ENCODE assay signal across 9 cellular contexts in genomic region chr12:91111366-91112321, GRCh38. TPM values are rescaled to one million over a fixed set of nuclear protein-coding genes. Genes with fewer than 3 reads are reported as not detected.
DNase-seq lines count a peak whose midpoint lies in the region; ATAC-seq and TF ChIP-seq lines count a peak whose summit lies in the region.
"Had no signal": no experiment of that assay in that cellular context is flagged by ENCODE, and none has a peak within 500 bp of the region (broad histone marks: within the 10 kb centered on the region; RNA-seq: fewer than 3 reads in every experiment).

Gene LUM, minus strand, starts transcription at chr12:91111494. Its CDS starts 2,515 bp downstream, at chr12:91108979.

- DNase-seq in H7, result peak; percentile 0
- DNase-seq in astrocyte of the hippocampus (ENCODE audit: low read depth, low spot score), result peak; percentile 78
- DNase-seq in left colon, result no peak
- peak; percentile 11 for DNase-seq in smooth muscle cell (lab: John Stamatoyannopoulos, UW; ENCODE audit: unreplicated experiment)
- no peak for DNase-seq in posterior cingulate gyrus
- DNase-seq in activated CD8-positive, alpha-beta T cell treated with anti-CD3 and anti-CD28 coated beads for 36 hours, result no peak
- DNase-seq in activated CD4-positive, alpha-beta T cell treated with anti-CD3 and anti-CD28 coated beads, Interleukin-2, amount 10 ng/mL, durations not matched to agents 24 days and 14 days, result no peak
- DNase-seq: T-helper 2 cell had no signal

- ATAC-seq in left colon, result no peak
- ATAC-seq in esophagus mucosa, result no peak
- ATAC-seq in activated CD8-positive, alpha-beta T cell treated with anti-CD3 and anti-CD28 coated beads for 36 hours, result no peak

- H3K4me2 ChIP-seq in smooth muscle cell, result peak within 1 kb of the TSS; percentile 89

- H4K20me1 ChIP-seq in smooth muscle cell (ENCODE audit: low read depth), result no peaks in the 10 kb centered on the region

- H3K27ac ChIP-seq in smooth muscle cell (ENCODE audit: low read depth), result peak within 1 kb of the TSS; percentile 98

- CTCF ChIA-PET in activated CD8-positive, alpha-beta T cell treated with anti-CD3 and anti-CD28 coated beads for 36 hours (lab: Charles Lee), result interaction anchor here (1.1 kb wide), 2 partner anchors 66 to 215 kb away, joined by 3 read pairs; no protein-coding TSS in a partner anchor

- no peaks in the 10 kb centered on the region for H3K27me3 ChIP-seq in H7 (ENCODE audit: control insufficient read depth, insufficient read depth, low read length)
- H3K27me3 ChIP-seq in smooth muscle cell (ENCODE audit: low read depth), result no peaks in the 10 kb centered on the region

- POLR2A ChIA-PET in activated CD8-positive, alpha-beta T cell treated with anti-CD3 and anti-CD28 coated beads for 36 hours (lab: Charles Lee), result no interaction called here

- peaks cover 51% of the 10 kb centered on the region for H3K79me2 ChIP-seq in smooth muscle cell (ENCODE audit: low read depth)

- no peaks in the 10 kb centered on the region for H3K9me3 ChIP-seq in smooth muscle cell (replicated peaks; ENCODE audit: low read depth)

- H3K9ac ChIP-seq in smooth muscle cell (ENCODE audit: low read depth), result peak within 1 kb of the TSS; percentile 94

- H2AFZ ChIP-seq in smooth muscle cell (ENCODE audit: low read depth), result peak within 1 kb of the TSS; percentile 8

- no peaks in the 10 kb centered on the region for H3K36me3 ChIP-seq in H7 (replicated peaks; ENCODE audit: control insufficient read depth, insufficient read depth, low read length)
- no peaks in the 10 kb centered on the region for H3K36me3 ChIP-seq in smooth muscle cell (ENCODE audit: low read depth)

- H3K4me3 ChIP-seq in H7 (ENCODE audit: insufficient read depth, low read depth, low read length) (no peak within 1 kb of the TSS), smooth muscle cell (peak within 1 kb of the TSS; percentile 80)

- no peaks in the 10 kb centered on the region for H3K9me3 Mint-ChIP-seq in activated CD8-positive, alpha-beta T cell treated with anti-CD3 and anti-CD28 coated beads for 36 hours
- H3K9me3 Mint-ChIP-seq in activated CD4-positive, alpha-beta T cell treated with anti-CD3 and anti-CD28 coated beads, Interleukin-2, amount 10 ng/mL, durations not matched to agents 24 days and 14 days, result no peaks in the 10 kb centered on the region

- H3K4me1 Mint-ChIP-seq in activated CD8-positive, alpha-beta T cell treated with anti-CD3 and anti-CD28 coated beads for 36 hours (ENCODE audit: low read depth), result no peaks in the 10 kb centered on the region
- H3K4me1 Mint-ChIP-seq in activated CD4-positive, alpha-beta T cell treated with anti-CD3 and anti-CD28 coated beads, Interleukin-2, amount 10 ng/mL, durations not matched to agents 24 days and 14 days, result no peaks in the 10 kb centered on the region

- WGBS in smooth muscle cell (ENCODE audit: low lambda C conversion rate), result 12% methylated on average over 7 of the region's 7 CpGs

- H3K4me1 ChIP-seq in smooth muscle cell (ENCODE audit: low read depth), result no peaks in the 10 kb centered on the region

- H3K27ac Mint-ChIP-seq in activated CD8-positive, alpha-beta T cell treated with anti-CD3 and anti-CD28 coated beads for 36 hours, result no peak within 1 kb of the TSS
- no peak within 1 kb of the TSS for H3K27ac Mint-ChIP-seq in activated CD4-positive, alpha-beta T cell treated with anti-CD3 and anti-CD28 coated beads, Interleukin-2, amount 10 ng/mL, durations not matched to agents 24 days and 14 days

- no peaks in the 10 kb centered on the region for H3K36me3 Mint-ChIP-seq in activated CD8-positive, alpha-beta T cell treated with anti-CD3 and anti-CD28 coated beads for 36 hours (ENCODE audit: low read depth)
- no peaks in the 10 kb centered on the region for H3K36me3 Mint-ChIP-seq in activated CD4-positive, alpha-beta T cell treated with anti-CD3 and anti-CD28 coated beads, Interleukin-2, amount 10 ng/mL, durations not matched to agents 24 days and 14 days (ENCODE audit: low read depth)

- intact Hi-C loops in left colon (cut with DNase I, micrococcal nuclease) (no loop called here), posterior cingulate gyrus (cut with DNase I) (no loop called here)
- intact Hi-C loops in activated CD8-positive, alpha-beta T cell treated with anti-CD3 and anti-CD28 coated beads for 36 hours (cut with micrococcal nuclease), result no loop called here
- intact Hi-C loops in activated CD4-positive, alpha-beta T cell treated with anti-CD3 and anti-CD28 coated beads, Interleukin-2, amount 10 ng/mL, durations not matched to agents 24 days and 14 days (cut with micrococcal nuclease), result no loop called here

- TF ChIP-seq CTCF in smooth muscle cell (IDR thresholded peaks at IDR 0.05; ENCODE audit: borderline replicate concordance, insufficient read depth, poor library complexity, severe bottlenecking), result no peak
- no peak for TF ChIP-seq CTCF in activated CD8-positive, alpha-beta T cell treated with anti-CD3 and anti-CD28 coated beads for 36 hours (IDR thresholded peaks at IDR 0.05)

- H3K4me3 Mint-ChIP-seq in activated CD8-positive, alpha-beta T cell treated with anti-CD3 and anti-CD28 coated beads for 36 hours, result no peak within 1 kb of the TSS
- no peak within 1 kb of the TSS for H3K4me3 Mint-ChIP-seq in activated CD4-positive, alpha-beta T cell treated with anti-CD3 and anti-CD28 coated beads, Interleukin-2, amount 10 ng/mL, durations not matched to agents 24 days and 14 days

- H3F3A ChIP-seq in smooth muscle cell (ENCODE audit: low read depth), result peaks cover 30% of the 10 kb centered on the region

- peaks cover 3% of the 10 kb centered on the region for H3K27me3 Mint-ChIP-seq in activated CD8-positive, alpha-beta T cell treated with anti-CD3 and anti-CD28 coated beads for 36 hours
- H3K27me3 Mint-ChIP-seq in activated CD4-positive, alpha-beta T cell treated with anti-CD3 and anti-CD28 coated beads, Interleukin-2, amount 10 ng/mL, durations not matched to agents 24 days and 14 days, result no peaks in the 10 kb centered on the region

RNA-seq across cellular contexts. Expression of gene LUM, which starts in this region (rescaled TPM):
- total RNA-seq in H7 (2014; rRNA removed; shearing (Covaris generic)), result not detected in 2 replicates
- 10 to 100 TPM; 17.4 to 64.1 TPM for total RNA-seq in left colon
- 7,849 and 9,477 TPM in 2 replicates for total RNA-seq in smooth muscle cell
- polyA plus RNA-seq in smooth muscle cell, result 4,053 and 5,541 TPM in 2 replicates
- 8.4 TPM for total RNA-seq in esophagus mucosa
- not detected for total RNA-seq in activated CD8-positive, alpha-beta T cell treated with anti-CD3 and anti-CD28 coated beads for 36 hours
- not detected in 2 replicates for total RNA-seq in activated CD4-positive, alpha-beta T cell treated with anti-CD3 and anti-CD28 coated beads, Interleukin-2, amount 10 ng/mL, durations not matched to agents 24 days and 14 days

Comparison
In these comparisons a context has a peak if more than half of its experiments do, and no peak if none do; other contexts are left out.
1. RNA of gene LUM (total RNA-seq): 7,849 to 9,477 TPM in smooth muscle cell; 17.4 to 64.1 TPM in left colon, 8.4 TPM in esophagus mucosa (single experiment), not detected in H7, not detected in activated CD8-positive, alpha-beta T cell treated with anti-CD3 and anti-CD28 coated beads for 36 hours and not detected in activated CD4-positive, alpha-beta T cell treated with anti-CD3 and anti-CD28 coated beads, Interleukin-2, amount 10 ng/mL, durations not matched to agents 24 days and 14 days; every median in the first group is over 100 times any median in the second.
2. Peak in DNase-seq in H7; RNA of the gene not detected or under 1 TPM.
3. DNase-seq: peak in astrocyte of the hippocampus (single experiment) and smooth muscle cell (single experiment); none in left colon (0 of 2), posterior cingulate gyrus (0 of 10), activated CD8-positive, alpha-beta T cell treated with anti-CD3 and anti-CD28 coated beads for 36 hours (single experiment) and activated CD4-positive, alpha-beta T cell treated with anti-CD3 and anti-CD28 coated beads, Interleukin-2, amount 10 ng/mL, durations not matched to agents 24 days and 14 days (single experiment).